In genomic region chr3:123993818-123994217, GRCh38 we compare ENCODE assay signal across 21 cellular contexts. TPM values are rescaled to one million over a fixed set of nuclear protein-coding genes. Genes with fewer than 3 reads are reported as not detected.
A peak's percentile ranks its signal among the peaks of the same experiment; 100 is the strongest.
DNase-seq lines count a peak whose midpoint lies in the region; ATAC-seq and TF ChIP-seq lines count a peak whose summit lies in the region.
"Had no signal": no experiment of that assay in that cellular context is flagged by ENCODE, and none has a peak within 500 bp of the region (broad histone marks: within the 10 kb centered on the region; RNA-seq: fewer than 3 reads in every experiment).

No MANE protein-coding gene starts in this region.

- dilution Hi-C loops in IMR-90 (cut with HindIII; ENCODE audit: low sequenced_read_pairs, unreplicated experiment) = no loop called here

- H3K27me3 ChIP-seq in IMR-90 (ENCODE audit: control insufficient read depth, insufficient read depth, low read length) = peaks cover 46% of the 10 kb centered on the region
- no peaks in the 10 kb centered on the region for H3K27me3 ChIP-seq in CD8-positive, alpha-beta memory T cell (ENCODE audit: insufficient read depth, low read length, poor library complexity, severe bottlenecking)
- H3K27me3 ChIP-seq: BE2C had no signal

- H3K27ac ChIP-seq in IMR-90 (ENCODE audit: insufficient read depth, low read length) = no peak overlapping the region
- no peak overlapping the region for H3K27ac ChIP-seq in CD8-positive, alpha-beta memory T cell (ENCODE audit: low read depth, low read length)
- H3K27ac ChIP-seq: GM23248, SK-N-MC had no signal

- no peak overlapping the region for H2BK20ac ChIP-seq in IMR-90 (ENCODE audit: low read depth, low read length)

- H3K9me3 ChIP-seq in IMR-90 (ENCODE audit: control insufficient read depth, insufficient read depth, low read length) = peaks cover 4% of the 10 kb centered on the region
- H3K9me3 ChIP-seq in CD8-positive, alpha-beta memory T cell (ENCODE audit: low read length) = no peaks in the 10 kb centered on the region
- no peaks in the 10 kb centered on the region for H3K9me3 ChIP-seq in T-helper 17 cell (ENCODE audit: control insufficient read depth, low read length, poor library complexity, severe bottlenecking)

- H3K4me3 Mint-ChIP-seq in CD8-positive, alpha-beta memory T cell = no peak overlapping the region
- H3K4me3 Mint-ChIP-seq in T-helper 17 cell = no peak overlapping the region
- H3K4me3 Mint-ChIP-seq: CD4-positive, alpha-beta memory T cell; IgD-negative memory B cell; T-cell had no signal

- no peak overlapping the region for H2AK9ac ChIP-seq in IMR-90 (replicated peaks; ENCODE audit: low read depth, low read length, poor library complexity)

- H3K36me3 Mint-ChIP-seq in CD8-positive, alpha-beta memory T cell = no peaks in the 10 kb centered on the region
- peaks cover 2% of the 10 kb centered on the region for H3K36me3 Mint-ChIP-seq in T-helper 17 cell (ENCODE audit: low read depth)
- H3K36me3 Mint-ChIP-seq: IgD-negative memory B cell, T-cell had no signal

- H2BK5ac ChIP-seq in IMR-90 (ENCODE audit: low read depth, low read length, poor library complexity, severe bottlenecking) = no peak overlapping the region

- no peak overlapping the region for H3K4ac ChIP-seq in IMR-90 (ENCODE audit: low read depth, low read length)

- H3K79me1 ChIP-seq in IMR-90 (ENCODE audit: low read depth in 1 of 2, low read length in 2 of 2) = no peaks in the 10 kb centered on the region

- peaks cover 0 to 4% (median 2%) of the 10 kb centered on the region in 3 donors for H3K4me1 Mint-ChIP-seq in CD8-positive, alpha-beta memory T cell
- H3K4me1 Mint-ChIP-seq in T-helper 17 cell = no peaks in the 10 kb centered on the region

- H3K4me3 ChIP-seq in IMR-90 (ENCODE audit: insufficient read depth, low read depth, low read length) = no peak overlapping the region
- no peak overlapping the region for H3K4me3 ChIP-seq in CD8-positive, alpha-beta memory T cell (ENCODE audit: low read length)
- H3K4me3 ChIP-seq: GM12878, GM23248, SK-N-MC had no signal

- ATAC-seq in IMR-90 (ENCODE audit: low read depth) (no peak), T-helper 17 cell (no peak)
- ATAC-seq: GM12878, Right ventricle myocardium inferior, T-cell had no signal

- POLR2A ChIA-PET in IMR-90 (lab: Charles Lee; ENCODE audit: unreplicated experiment) = no interaction called here
- POLR2A ChIA-PET in CD8-positive, alpha-beta memory T cell (lab: Charles Lee) = no interaction called here

- no peak overlapping the region for H4K8ac ChIP-seq in IMR-90 (ENCODE audit: low read depth in 2 of 2, low read length in 2 of 2)

- no peak for TF ChIP-seq CTCF in IMR-90 (conservative IDR thresholded peaks at IDR 0.05; ENCODE audit: low read depth, low read length)

- H2BK120ac ChIP-seq in IMR-90 (ENCODE audit: low read depth, low read length) = no peak overlapping the region

- H2AK5ac ChIP-seq in IMR-90 (ENCODE audit: low read depth, low read length) = no peak overlapping the region

- no peaks in the 10 kb centered on the region for H3K9me3 Mint-ChIP-seq in CD8-positive, alpha-beta memory T cell

- no peaks in the 10 kb centered on the region for H3K9me1 ChIP-seq in IMR-90 (ENCODE audit: insufficient read depth, low read length)

- H3K9ac ChIP-seq in IMR-90 (ENCODE audit: low read depth, low read length) = no peak overlapping the region
- H3K9ac ChIP-seq: GM23248 had no signal

- DNase-seq in DMS153 (lab: John Stamatoyannopoulos, UW) = peak; percentile 68
- DNase-seq in IMR-90 = no peak
- peak; percentile 34 for DNase-seq in NCI-H2029 treated with DMSO at 0.1 percent for 48 hours (lab: John Stamatoyannopoulos, UW)
- DNase-seq in NCI-H748 treated with DMSO at 0.1 percent for 48 hours (lab: John Stamatoyannopoulos, UW) = peak; percentile 63
- DNase-seq in NOMO-1 (lab: John Stamatoyannopoulos, UW; ENCODE audit: unreplicated experiment in 2 of 2) = no peak
- no peak for DNase-seq in CD8-positive, alpha-beta memory T cell
- DNase-seq in cerebellar nuclear complex (lab: John Stamatoyannopoulos, UW) = no peak
- DNase-seq in T-helper 17 cell = no peak
- DNase-seq: BE2C; CD4-positive, alpha-beta memory T cell; DMS 273 treated with DMSO at 0.1 percent for 48 hours; GM23248; NCI-H2171; NCI-H524; T-cell had no signal

- no peak overlapping the region for H2BK15ac ChIP-seq in IMR-90 (ENCODE audit: low read depth, low read length)

- H4K5ac ChIP-seq in IMR-90 (ENCODE audit: low read depth, low read length) = no peak overlapping the region

- no peak for TF ChIP-seq RAD21 in IMR-90 (IDR thresholded peaks at IDR 0.05; ENCODE audit: low read length)

- no peak overlapping the region for H3K18ac ChIP-seq in IMR-90 (ENCODE audit: low read depth, low read length)

- no peak overlapping the region for H2AFZ ChIP-seq in IMR-90 (replicated peaks; ENCODE audit: low read length, poor library complexity)
- H2AFZ ChIP-seq: GM23248 had no signal

- CTCF ChIA-PET in IMR-90 (lab: Yijun Ruan, JAX) = no interaction called here
- CTCF ChIA-PET in CD8-positive, alpha-beta memory T cell (lab: Charles Lee) = interaction anchor here (0.8 kb wide), 1 partner anchor 14 kb away, joined by 3 read pairs; no protein-coding TSS in a partner anchor

- in situ Hi-C loops in IMR-90 (cut with MboI; ENCODE audit: low sequenced_read_pairs) = no loop called here

- BruUV-seq in IMR-90 (replicated peaks; lab: Mats Ljungman, UMichigan) = no TSS peak

- H4K20me1 ChIP-seq in IMR-90 (ENCODE audit: insufficient read depth, low read length) = no peaks in the 10 kb centered on the region

- H3K56ac ChIP-seq in IMR-90 (ENCODE audit: extremely low read depth, insufficient read depth, low read length) = no peak overlapping the region

- no peak for TF ChIP-seq POLR2A in IMR-90 (IDR thresholded peaks at IDR 0.05; ENCODE audit: low read depth, low read length)

- WGBS in IMR-90 (ENCODE audit: extremely low coverage in 2 of 2, insufficient read length in 1 of 2), 2 experiments = no CpG with 5 or more reads among the region's 1 CpG

- no peak overlapping the region for H3K4me2 ChIP-seq in IMR-90 (ENCODE audit: low read depth, low read length)

- H3K23ac ChIP-seq in IMR-90 (ENCODE audit: low read depth, low read length) = no peak overlapping the region

- intact Hi-C loops in IMR-90 (cut with micrococcal nuclease) = no loop called here

- no peak overlapping the region for H4K91ac ChIP-seq in IMR-90 (ENCODE audit: insufficient read depth, low read depth, low read length)

- no peak overlapping the region for H3K14ac ChIP-seq in IMR-90 (replicated peaks; ENCODE audit: low read depth, low read length)

- no peak overlapping the region for H3K27ac Mint-ChIP-seq in CD8-positive, alpha-beta memory T cell
- no peak overlapping the region for H3K27ac Mint-ChIP-seq in T-helper 17 cell
- H3K27ac Mint-ChIP-seq: CD4-positive, alpha-beta memory T cell; IgD-negative memory B cell; T-cell had no signal

- H3K36me3 ChIP-seq in IMR-90 (ENCODE audit: control insufficient read depth, insufficient read depth, low read length) = no peaks in the 10 kb centered on the region
- H3K36me3 ChIP-seq in CD8-positive, alpha-beta memory T cell (ENCODE audit: insufficient read depth, low read length) = no peaks in the 10 kb centered on the region
- H3K36me3 ChIP-seq: BE2C had no signal

- no peaks in the 10 kb centered on the region for H3K4me1 ChIP-seq in IMR-90 (ENCODE audit: control insufficient read depth, insufficient read depth, low read length)
- no peaks in the 10 kb centered on the region for H3K4me1 ChIP-seq in CD8-positive, alpha-beta memory T cell (ENCODE audit: insufficient read depth, low read length)
- H3K4me1 ChIP-seq: BE2C had no signal

- peaks cover 9 to 46% of the 10 kb centered on the region in 2 donors for H3K27me3 Mint-ChIP-seq in CD8-positive, alpha-beta memory T cell
- peaks cover 45% of the 10 kb centered on the region for H3K27me3 Mint-ChIP-seq in T-helper 17 cell

TF ChIP-seq in IMR-90, 13 proteins besides CTCF, POLR2A, EP300 and RAD21:
- TF ChIP-seq MAFK (IDR thresholded peaks at IDR 0.05; ENCODE audit: low read depth, low read length) = peak; percentile 38
- TF ChIP-seq RCOR1 (IDR thresholded peaks at IDR 0.05; ENCODE audit: insufficient replicate concordance, low read length) = no peak

RNA-seq across cellular contexts. Expression of gene ROPN1, which starts 1.9 kb away (rescaled TPM):
- total RNA-seq in IMR-90 (2012; rRNA removed) (0.18 TPM in 1 of 2 replicates, not detected in the other), T-helper 17 cell (not detected)
- polyA plus RNA-seq in IMR-90 (2012; rRNA removed) = 0.03 TPM in 1 of 2 replicates, not detected in the other
- polyA plus RNA-seq in IMR-90 (2012; cell fraction: cytosol; rRNA removed) = 0.08 TPM in 1 of 2 replicates, not detected in the other
- polyA plus RNA-seq in IMR-90 (2012; cell fraction: nucleus; rRNA removed; ENCODE audit: low replicate concordance) = not detected in 2 replicates
- total RNA-seq in CD8-positive, alpha-beta memory T cell = not detected
- not detected for polyA plus RNA-seq in CD8-positive, alpha-beta memory T cell
- total RNA-seq: CD4-positive, alpha-beta memory T cell; G401; GM12878; GM23248; LHCN-M2; Right ventricle myocardium inferior; T-cell had no signal
- polyA plus RNA-seq: CD4-positive, alpha-beta memory T cell; GM12878; GM23248; IgD-negative memory B cell had no signal

RNA-seq across cellular contexts. Expression of gene CCDC14, which starts 32.8 kb away (rescaled TPM):
- total RNA-seq in IMR-90 (2012; rRNA removed) = 70.0 and 82.1 TPM in 2 replicates
- 86.9 and 109 TPM in 2 replicates for polyA plus RNA-seq in IMR-90 (2012; rRNA removed)
- polyA plus RNA-seq in IMR-90 (2012; cell fraction: cytosol; rRNA removed) = 11.3 and 12.7 TPM in 2 replicates
- polyA plus RNA-seq in IMR-90 (2012; cell fraction: nucleus; rRNA removed; ENCODE audit: low replicate concordance) = 200 and 1,120 TPM in 2 replicates
- total RNA-seq in CD8-positive, alpha-beta memory T cell = 10 to 100 TPM; 31.6 to 36.0 TPM
- polyA plus RNA-seq in CD8-positive, alpha-beta memory T cell = 9.5 TPM
- total RNA-seq in T-helper 17 cell = 10 to 100 TPM; 22.9 to 26.5 TPM

RNA-seq across cellular contexts. Expression of gene KALRN, which starts 39.4 kb away (rescaled TPM):
- 4.7 and 7.7 TPM in 2 replicates for total RNA-seq in IMR-90 (2012; rRNA removed)
- 2.8 and 3.2 TPM in 2 replicates for polyA plus RNA-seq in IMR-90 (2012; rRNA removed)
- polyA plus RNA-seq in IMR-90 (2012; cell fraction: cytosol; rRNA removed) = 2.3 and 3.5 TPM in 2 replicates
- 5.3 and 7.1 TPM in 2 replicates for polyA plus RNA-seq in IMR-90 (2012; cell fraction: nucleus; rRNA removed; ENCODE audit: low replicate concordance)
- total RNA-seq in CD8-positive, alpha-beta memory T cell = 1 to 10 TPM; 5.1 to 5.4 TPM
- 2.6 TPM for polyA plus RNA-seq in CD8-positive, alpha-beta memory T cell
- 1 to 10 TPM; 4.9 to 5.9 TPM for total RNA-seq in T-helper 17 cell

Comparison
In these comparisons a context has a peak if more than half of its experiments do, and no peak if none do; other contexts are left out.
1. DNase-seq: peak in DMS153 (single experiment), NCI-H2029 treated with DMSO at 0.1 percent for 48 hours (single experiment) and NCI-H748 treated with DMSO at 0.1 percent for 48 hours (single experiment); none in IMR-90 (single experiment), NOMO-1 (0 of 2), CD8-positive, alpha-beta memory T cell (0 of 5), cerebellar nuclear complex (0 of 2) and T-helper 17 cell (0 of 3).